ENCODE assay signal across 20 cellular contexts in the genomic region with DNA sequence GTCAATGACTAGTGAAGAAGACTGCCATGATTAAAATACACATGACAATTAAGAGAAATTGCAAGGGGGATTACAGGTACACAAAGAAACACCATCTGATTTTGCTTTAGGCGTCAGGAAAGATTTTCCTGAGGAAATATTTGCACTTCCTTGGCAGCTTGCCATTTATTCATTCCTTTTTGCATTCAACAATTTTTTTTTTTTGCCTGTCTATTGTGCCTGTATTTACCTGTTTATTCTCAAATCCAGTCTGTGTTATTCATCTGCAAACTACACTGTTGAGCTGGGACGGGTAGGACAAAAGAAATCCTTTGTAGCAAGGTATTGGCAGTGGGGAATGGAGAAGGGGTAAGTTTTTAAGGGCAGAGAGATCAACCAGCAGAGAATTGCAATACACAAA. TPM values are rescaled to one million over a fixed set of nuclear protein-coding genes. Genes with fewer than 3 reads are reported as not detected.
DNase-seq lines count a peak whose midpoint lies in the region; ATAC-seq lines count a peak whose summit lies in the region.
"Had no signal": no experiment of that assay in that cellular context is flagged by ENCODE, and none has a peak within 500 bp of the region (broad histone marks: within the 10 kb centered on the region; RNA-seq: fewer than 3 reads in every experiment).

No MANE protein-coding gene starts in this region.

- H3K27ac Mint-ChIP-seq in activated naive CD8-positive, alpha-beta T cell = peak overlapping the region; percentile 62
- H3K27ac Mint-ChIP-seq in activated naive CD8-positive, alpha-beta T cell treated with anti-CD3 and anti-CD28 coated beads for 36 hours = no peak overlapping the region
- H3K27ac Mint-ChIP-seq in T-cell = no peak overlapping the region
- H3K27ac Mint-ChIP-seq: activated CD8-positive, alpha-beta memory T cell treated with anti-CD3 and anti-CD28 coated beads, Interleukin-2, amount 10 ng/mL, durations not matched to agents 7 days and 5 days had no signal

- peaks cover 95% of the 10 kb centered on the region for H3K4me1 Mint-ChIP-seq in activated naive CD8-positive, alpha-beta T cell (ENCODE audit: low read depth)
- H3K4me1 Mint-ChIP-seq in activated naive CD8-positive, alpha-beta T cell treated with anti-CD3 and anti-CD28 coated beads for 36 hours = peaks cover 71% of the 10 kb centered on the region
- H3K4me1 Mint-ChIP-seq in T-cell = peaks cover 91 to 98% (median 91%) of the 10 kb centered on the region in 3 donors

- ATAC-seq in T-cell (replicated peaks in 1 of 4) = no peak
- ATAC-seq in HG02642 (IDR thresholded peaks at IDR 0.05; ENCODE audit: poor library complexity, unreplicated experiment) = no peak
- ATAC-seq: activated CD8-positive, alpha-beta memory T cell treated with anti-CD3 and anti-CD28 coated beads, Interleukin-2, amount 10 ng/mL, durations not matched to agents 7 days and 5 days; foreskin keratinocyte had no signal

- H3K36me3 Mint-ChIP-seq in activated naive CD8-positive, alpha-beta T cell = peaks cover 31% of the 10 kb centered on the region
- peaks cover 65% of the 10 kb centered on the region for H3K36me3 Mint-ChIP-seq in activated naive CD8-positive, alpha-beta T cell treated with anti-CD3 and anti-CD28 coated beads for 36 hours
- H3K36me3 Mint-ChIP-seq in T-cell = peaks cover 48% of the 10 kb centered on the region

- no peaks in the 10 kb centered on the region for H3K27me3 Mint-ChIP-seq in activated naive CD8-positive, alpha-beta T cell
- no peaks in the 10 kb centered on the region for H3K27me3 Mint-ChIP-seq in activated naive CD8-positive, alpha-beta T cell treated with anti-CD3 and anti-CD28 coated beads for 36 hours
- H3K27me3 Mint-ChIP-seq in T-cell = no peaks in the 10 kb centered on the region
- H3K27me3 Mint-ChIP-seq: activated CD8-positive, alpha-beta memory T cell treated with anti-CD3 and anti-CD28 coated beads, Interleukin-2, amount 10 ng/mL, durations not matched to agents 7 days and 5 days had no signal

- H3K9me3 Mint-ChIP-seq in activated naive CD8-positive, alpha-beta T cell (ENCODE audit: low read depth) = no peaks in the 10 kb centered on the region
- H3K9me3 Mint-ChIP-seq in activated naive CD8-positive, alpha-beta T cell treated with anti-CD3 and anti-CD28 coated beads for 36 hours = peaks cover 15% of the 10 kb centered on the region
- peaks cover 3 to 16% (median 9%) of the 10 kb centered on the region in 3 donors for H3K9me3 Mint-ChIP-seq in T-cell

- H3K4me3 Mint-ChIP-seq in activated naive CD8-positive, alpha-beta T cell = no peak overlapping the region
- no peak overlapping the region for H3K4me3 Mint-ChIP-seq in activated naive CD8-positive, alpha-beta T cell treated with anti-CD3 and anti-CD28 coated beads for 36 hours
- no peak overlapping the region for H3K4me3 Mint-ChIP-seq in T-cell
- H3K4me3 Mint-ChIP-seq: activated CD8-positive, alpha-beta memory T cell treated with anti-CD3 and anti-CD28 coated beads, Interleukin-2, amount 10 ng/mL, durations not matched to agents 7 days and 5 days had no signal

- CTCF ChIA-PET in T-cell (lab: Charles Lee) = no interaction called here

- no peak for DNase-seq in activated naive CD8-positive, alpha-beta T cell treated with anti-CD3 and anti-CD28 coated beads for 36 hours
- DNase-seq in NCI-H345 treated with DMSO at 0.1 percent for 48 hours (lab: John Stamatoyannopoulos, UW; ENCODE audit: unreplicated experiment) (peak; percentile 80), dermis microvascular lymphatic vessel endothelial cell (ENCODE audit: low read depth in 2 of 2) (peak; percentile 29 to 50), SHP77 treated with DMSO at 0.1 percent for 48 hours (lab: John Stamatoyannopoulos, UW) (no peak), GF-D8 (lab: John Stamatoyannopoulos, UW) (no peak), T-cell (no peak)
- DNase-seq: activated CD8-positive, alpha-beta memory T cell treated with anti-CD3 and anti-CD28 coated beads, Interleukin-2, amount 10 ng/mL, durations not matched to agents 7 days and 5 days; activated naive CD4-positive, alpha-beta T cell; brain microvascular endothelial cell; effector memory CD4-positive, alpha-beta T cell; foreskin keratinocyte; MG63; NCI-H510A; Peyer's patch; right lobe of liver; stimulated activated CD4-positive, alpha-beta T cell treated with anti-CD3 and anti-CD28 coated beads, Interleukin-1b, Interleukin-23, amount 100 ng/mL, for 48 hours; SW 1271; testis had no signal

- POLR2A ChIA-PET in T-cell (lab: Charles Lee) = interaction anchor here in 1 of 2 donors (0.6 to 1.0 kb wide), 2 partner anchors 11 to 69 kb away, joined by 3 to 11 read pairs; no protein-coding TSS in a partner anchor

RNA-seq across cellular contexts. Expression of gene SMAD2, which starts 31.8 kb away (rescaled TPM):
- 100 to 1,000 TPM; 101 to 105 TPM for total RNA-seq in activated naive CD8-positive, alpha-beta T cell treated with anti-CD3 and anti-CD28 coated beads for 36 hours
- 32.6 and 49.6 TPM in 2 replicates for total RNA-seq in dermis microvascular lymphatic vessel endothelial cell
- 100 to 1,000 TPM; 110 to 129 (median 115) TPM for total RNA-seq in T-cell

Comparison
In these comparisons a context has a peak if more than half of its experiments do, and no peak if none do; other contexts are left out.
1. DNase-seq: peak in NCI-H345 treated with DMSO at 0.1 percent for 48 hours (single experiment) and dermis microvascular lymphatic vessel endothelial cell (2 of 2); none in activated naive CD8-positive, alpha-beta T cell treated with anti-CD3 and anti-CD28 coated beads for 36 hours (single experiment), SHP77 treated with DMSO at 0.1 percent for 48 hours (single experiment), GF-D8 (single experiment) and T-cell (0 of 34).